11 cellular contexts compared by ENCODE assay signal in genomic region chr7:139321071-139321745, GRCh38. TPM values are rescaled to one million over a fixed set of nuclear protein-coding genes. Genes with fewer than 3 reads are reported as not detected.
DNase-seq lines count a peak whose midpoint lies in the region; ATAC-seq and TF ChIP-seq lines count a peak whose summit lies in the region.
"Had no signal": no experiment of that assay in that cellular context is flagged by ENCODE, and none has a peak within 500 bp of the region (broad histone marks: within the 10 kb centered on the region; RNA-seq: fewer than 3 reads in every experiment).

No MANE protein-coding gene starts in this region.

- H3K27ac Mint-ChIP-seq in GM23338: no peak overlapping the region

- H2AFZ ChIP-seq in GM23338: no peak overlapping the region

- no peaks in the 10 kb centered on the region for H3K79me2 ChIP-seq in GM23338 (replicated peaks; ENCODE audit: insufficient read depth)

- TF ChIP-seq POLR2A in thyroid gland (IDR thresholded peaks at IDR 0.05): no peak

- H3K27ac ChIP-seq in GM23338 (ENCODE audit: low read depth) (no peak overlapping the region), SJCRH30 (no peak overlapping the region), thyroid gland (no peak overlapping the region)

- H3K4me3 ChIP-seq in AG09309 (ENCODE audit: control insufficient read depth, low read depth, low read length) (no peak overlapping the region), GM23338 (no peak overlapping the region), SJCRH30 (no peak overlapping the region), thyroid gland (replicated peaks in 1 of 3) (no peak overlapping the region)

- intact Hi-C loops in thyroid gland (cut with DNase I): no loop called here

- H3K4me1 ChIP-seq in GM23338 (ENCODE audit: insufficient read depth) (no peaks in the 10 kb centered on the region), SJCRH30 (no peaks in the 10 kb centered on the region), thyroid gland (no peaks in the 10 kb centered on the region)

- WGBS in thyroid gland, 2 donors: 56 to 70% methylated on average over 11 of the region's 11 CpGs

- TF ChIP-seq CTCF in AG09309 (IDR thresholded peaks at IDR 0.05; ENCODE audit: control insufficient read depth, insufficient read depth, low read depth, low read length, missing control alignments) (peak; percentile 66), GM23338 (conservative IDR thresholded peaks at IDR 0.05; ENCODE audit: low read depth in 2 of 2) (peak; percentile 59 to 72), thyroid gland (IDR thresholded peaks at IDR 0.05) (peak in 1 of 6 experiments; percentile 27)

- no peaks in the 10 kb centered on the region for H3F3A ChIP-seq in GM23338 (replicated peaks; ENCODE audit: low read depth)

- H4K20me1 ChIP-seq in GM23338 (replicated peaks; ENCODE audit: insufficient read depth): no peaks in the 10 kb centered on the region

- H3K36me3 ChIP-seq in GM23338 (ENCODE audit: insufficient read depth) (no peaks in the 10 kb centered on the region), SJCRH30 (no peaks in the 10 kb centered on the region), thyroid gland (no peaks in the 10 kb centered on the region)

- ATAC-seq in GM23338 (peak; percentile 84), GM19463 (IDR thresholded peaks at IDR 0.05; ENCODE audit: unreplicated experiment) (no peak), HG02571 (IDR thresholded peaks at IDR 0.05; ENCODE audit: unreplicated experiment) (no peak)

- no peaks in the 10 kb centered on the region for H3K9me3 Mint-ChIP-seq in GM23338

- H3K27me3 ChIP-seq in GM23338 (ENCODE audit: insufficient read depth) (no peaks in the 10 kb centered on the region), SJCRH30 (no peaks in the 10 kb centered on the region), thyroid gland (no peaks in the 10 kb centered on the region)

- peaks cover 7% of the 10 kb centered on the region for H3K27me3 Mint-ChIP-seq in GM23338 (ENCODE audit: insufficient read depth, low read depth, poor library complexity)

- no peak overlapping the region for H3K4me3 Mint-ChIP-seq in GM23338

- H3K9me2 ChIP-seq in GM23338 (ENCODE audit: insufficient read depth): no peaks in the 10 kb centered on the region

- H3K9me3 ChIP-seq in SJCRH30 (replicated peaks) (no peaks in the 10 kb centered on the region), thyroid gland (no peaks in the 10 kb centered on the region)

- DNase-seq in AG09309 (ENCODE audit: low read depth): no peak
- DNase-seq in GM23338 (ENCODE audit: low spot score): peak; percentile 75
- peak; percentile 29 to 51 for DNase-seq in SJCRH30
- peak; percentile 38 for DNase-seq in iPS-NIHi11 (ENCODE audit: low spot score)
- DNase-seq in NCI-H2227 (lab: John Stamatoyannopoulos, UW; ENCODE audit: unreplicated experiment): no peak
- DNase-seq in thyroid gland: no peak
- DNase-seq: activated effector memory CD4-positive, alpha-beta T cell treated with anti-CD3 and anti-CD28 coated beads, Interleukin-2, amount 50 U/mL, for 16 hours; NCI-H774; stimulated activated CD4-positive, alpha-beta T cell treated with anti-CD3 and anti-CD28 coated beads, Interleukin-4, amount 100 ng/mL, for 4 hours had no signal

- H3K4me1 Mint-ChIP-seq in GM23338: peaks cover 2% of the 10 kb centered on the region; the same call in 1 of the 3 replicates

- H3K36me3 Mint-ChIP-seq in GM23338 (ENCODE audit: low read depth): no peaks in the 10 kb centered on the region

- no peak overlapping the region for H3K4me2 ChIP-seq in GM23338

TF ChIP-seq in GM23338, 12 proteins besides CTCF, POLR2A, EP300 and RAD21 (continues in another document):
- no peak for TF ChIP-seq ETS1 (IDR thresholded peaks at IDR 0.05)
- TF ChIP-seq REST (IDR thresholded peaks at IDR 0.05; ENCODE audit: unreplicated experiment): no peak
- TF ChIP-seq NANOG (IDR thresholded peaks at IDR 0.05; ENCODE audit: borderline replicate concordance): no peak
- TF ChIP-seq STAT1 (IDR thresholded peaks at IDR 0.05; ENCODE audit: unreplicated experiment): no peak
- TF ChIP-seq EZH2phosphoT487 (IDR thresholded peaks at IDR 0.05; ENCODE audit: unreplicated experiment): no peak
- no peak for TF ChIP-seq ZNF331 (CRISPR knock-in tag; IDR thresholded peaks at IDR 0.05; ENCODE audit: low read depth)

RNA-seq across cellular contexts. Expression of gene FMC1, which starts 19.9 kb away (rescaled TPM):
- total RNA-seq in GM23338 (2014; rRNA removed; shearing (Covaris generic)): 4.8 and 5.2 TPM in 2 replicates
- 70.5 and 76.8 TPM in 2 replicates for polyA plus RNA-seq in GM23338 (2016; fragmentation: Nextera tagmentation; extraction: Ambion mirVana)
- total RNA-seq in SJCRH30 (2014; rRNA removed; shearing (Covaris generic)): 18.0 and 21.7 TPM in 2 replicates
- 10 to 100 TPM; 11.9 to 26.4 (median 23.0) TPM for total RNA-seq in thyroid gland

RNA-seq across cellular contexts. Expression of gene LUC7L2, which starts 38.5 kb away (rescaled TPM):
- 53.1 and 57.3 TPM in 2 replicates for total RNA-seq in GM23338 (2014; rRNA removed; shearing (Covaris generic))
- 31.5 and 40.3 TPM in 2 replicates for polyA plus RNA-seq in GM23338 (2016; fragmentation: Nextera tagmentation; extraction: Ambion mirVana)
- 90.0 and 111 TPM in 2 replicates for total RNA-seq in SJCRH30 (2014; rRNA removed; shearing (Covaris generic))
- 100 to 1,000 TPM; 125 to 179 (median 145) TPM for total RNA-seq in thyroid gland

Comparison
In these comparisons a context has a peak if more than half of its experiments do, and no peak if none do; other contexts are left out.
1. DNase-seq: peak in GM23338 (single experiment), SJCRH30 (2 of 2) and iPS-NIHi11 (single experiment); none in AG09309 (single experiment), NCI-H2227 (single experiment) and thyroid gland (0 of 2).